ENCODE assay signal across 22 cellular contexts in the genomic region with DNA sequence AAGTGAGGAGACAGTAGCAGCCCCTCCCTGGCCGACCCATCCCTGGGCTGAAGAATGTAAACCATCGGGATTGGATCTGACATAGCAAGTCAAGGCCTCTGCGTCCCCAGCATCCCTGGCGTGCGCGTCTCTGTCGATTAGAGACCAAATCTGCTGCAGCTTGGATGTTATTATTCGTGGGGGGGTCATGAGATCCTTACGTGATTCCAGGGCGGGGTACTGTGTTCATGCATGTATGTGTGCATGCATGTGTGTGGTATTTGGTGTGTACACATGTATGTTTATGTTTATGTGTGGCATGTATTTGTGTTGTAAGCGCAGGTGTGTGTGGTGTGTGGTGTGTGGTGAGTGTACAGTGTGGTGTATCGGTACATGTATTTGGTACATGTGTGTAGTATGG.
"Had no signal": no experiment of that assay in that cellular context is flagged by ENCODE, and none has a peak within 500 bp of the region (broad histone marks: within the 10 kb centered on the region; RNA-seq: fewer than 3 reads in every experiment).

No MANE protein-coding gene starts in this region.

- H3K36me3 ChIP-seq: left ventricle myocardium inferior, right atrium auricular region, sigmoid colon, stomach, thoracic aorta, transverse colon had no signal

- H3K4me3 Mint-ChIP-seq: dendritic cell treated with granulocyte-macrophage colony-stimulating factor and Interleukin-4, amounts not matched to agents 40 ng/mL and 50 ng/mL, for 4 days; effector memory CD8-positive, alpha-beta T cell; natural killer cell treated with Interleukin-12 subunit alpha and Interleukin-12 subunit beta and Interleukin-15 and Interleukin-18, amount 100 ng/mL, for 72 hours had no signal

- H3K4me2 ChIP-seq: hepatocyte had no signal

- FAIRE-seq: kidney had no signal

- H3K79me2 ChIP-seq: hepatocyte had no signal

- H3K27me3 ChIP-seq: foreskin keratinocyte, hepatocyte, right atrium auricular region, sigmoid colon, stomach, transverse colon had no signal

- H3K27ac Mint-ChIP-seq: dendritic cell treated with granulocyte-macrophage colony-stimulating factor and Interleukin-4, amounts not matched to agents 40 ng/mL and 50 ng/mL, for 4 days; effector memory CD8-positive, alpha-beta T cell; natural killer cell treated with Interleukin-12 subunit alpha and Interleukin-12 subunit beta and Interleukin-15 and Interleukin-18, amount 100 ng/mL, for 72 hours had no signal

- ATAC-seq: effector memory CD8-positive, alpha-beta T cell; left cardiac atrium had no signal

- H3K9me3 ChIP-seq: left ventricle myocardium inferior, right atrium auricular region, thoracic aorta, transverse colon had no signal

- H3K27me3 Mint-ChIP-seq: dendritic cell treated with granulocyte-macrophage colony-stimulating factor and Interleukin-4, amounts not matched to agents 40 ng/mL and 50 ng/mL, for 4 days had no signal

- H3K27ac ChIP-seq: foreskin keratinocyte, hepatocyte, left ventricle myocardium inferior, right atrium auricular region, sigmoid colon, skin epidermis, stomach, thoracic aorta, transverse colon had no signal

- DNase-seq: effector memory CD8-positive, alpha-beta T cell; foreskin keratinocyte; head of caudate nucleus; kidney; left cardiac atrium; left ventricle myocardium inferior; mesenchymal stem cell; midbrain; posterior cingulate gyrus; sigmoid colon; stimulated activated CD4-positive, alpha-beta T cell treated with anti-CD3 and anti-CD28 coated beads, Interleukin-2, amount 100 ng/mL, for 24 hours; stimulated activated naive CD4-positive, alpha-beta T cell; stomach; substantia nigra; transverse colon had no signal

- H3K4me1 ChIP-seq: foreskin keratinocyte, left ventricle myocardium inferior, right atrium auricular region, transverse colon had no signal

- H3K4me3 ChIP-seq: hepatocyte, left ventricle myocardium inferior, lung, right atrium auricular region, sigmoid colon, skin epidermis, stomach, thoracic aorta, transverse colon had no signal

- H2AFZ ChIP-seq: hepatocyte had no signal
